17 cellular contexts compared by ENCODE assay signal in genomic region chr5:16131878-16132277, GRCh38. TPM values are rescaled to one million over a fixed set of nuclear protein-coding genes. Genes with fewer than 3 reads are reported as not detected.
A peak's percentile ranks its signal among the peaks of the same experiment; 100 is the strongest.
DNase-seq lines count a peak whose midpoint lies in the region; ATAC-seq and TF ChIP-seq lines count a peak whose summit lies in the region.
"Had no signal": no experiment of that assay in that cellular context is flagged by ENCODE, and none has a peak within 500 bp of the region (broad histone marks: within the 10 kb centered on the region; RNA-seq: fewer than 3 reads in every experiment).

No MANE protein-coding gene starts in this region.

- intact Hi-C loops in Right ventricle myocardium inferior (cut with DNase I), result no loop called here
- intact Hi-C loops in left cardiac atrium (cut with DNase I), result no loop called here

- no peak overlapping the region for H3K4me3 ChIP-seq in BE2C (ENCODE audit: low read depth, low read length)
- H3K4me3 ChIP-seq: BLaER1, GM12878, GM23248 had no signal

- TF ChIP-seq CTCF in BE2C (IDR thresholded peaks at IDR 0.05; ENCODE audit: low read depth, low read length), result no peak

- H3K27me3 ChIP-seq in BE2C, result no peaks in the 10 kb centered on the region
- H3K27me3 ChIP-seq: BLaER1 had no signal

- H3K36me3 ChIP-seq in BE2C, result no peaks in the 10 kb centered on the region
- H3K36me3 ChIP-seq: BLaER1 had no signal

- no peaks in the 10 kb centered on the region for H3K9me3 ChIP-seq in BE2C
- H3K9me3 ChIP-seq: BLaER1 had no signal

- H3K4me1 ChIP-seq in BE2C, result peaks cover 46% of the 10 kb centered on the region
- H3K4me1 ChIP-seq: BLaER1, Caco-2 had no signal

- DNase-seq in DMS 273 (lab: John Stamatoyannopoulos, UW; ENCODE audit: unreplicated experiment), result peak; percentile 46
- DNase-seq in DMS 273 treated with DMSO at 0.1 percent for 48 hours (lab: John Stamatoyannopoulos, UW), result no peak
- no peak for DNase-seq in Right ventricle myocardium inferior (ENCODE audit: missing footprints)
- DNase-seq in left cardiac atrium, result no peak
- DNase-seq in BE2C, result peak; percentile 15
- peak; percentile 95 for DNase-seq in NCI-H82 treated with DMSO at 0.1 percent for 48 hours (lab: John Stamatoyannopoulos, UW; ENCODE audit: unreplicated experiment)
- DNase-seq in activated CD4-positive, alpha-beta T cell treated with anti-CD3 and anti-CD28 coated beads, Interleukin-2, amount 50 U/mL, for 4 hours, result no peak
- DNase-seq: Caco-2; CD8-positive, alpha-beta memory T cell; DMS79; GM23248 had no signal

- peak; percentile 24 for ATAC-seq in Right ventricle myocardium inferior
- no peak for ATAC-seq in left cardiac atrium
- ATAC-seq in GM18870 (IDR thresholded peaks at IDR 0.05; ENCODE audit: unreplicated experiment), result no peak
- ATAC-seq: GM12878, HCT116 had no signal

RNA-seq across cellular contexts. Expression of gene MARCHF11, which starts 47.7 kb away (rescaled TPM):
- 5.4 TPM for total RNA-seq in Right ventricle myocardium inferior
- 1 to 10 TPM; 2.5 to 3.4 TPM for total RNA-seq in left cardiac atrium
- 72.6 TPM for polyA plus RNA-seq in BE2C (2012; ENCODE audit: insufficient read depth, insufficient read length, low read depth)
- total RNA-seq: A673; CD8-positive, alpha-beta memory T cell; G401; GM12878; GM23248 had no signal
- polyA plus RNA-seq: CD8-positive, alpha-beta memory T cell; GM23248 had no signal

Comparison
In these comparisons a context has a peak if more than half of its experiments do, and no peak if none do; other contexts are left out.
1. DNase-seq: peak in DMS 273 (single experiment), BE2C (single experiment) and NCI-H82 treated with DMSO at 0.1 percent for 48 hours (single experiment); none in DMS 273 treated with DMSO at 0.1 percent for 48 hours (single experiment), Right ventricle myocardium inferior (single experiment), left cardiac atrium (single experiment) and activated CD4-positive, alpha-beta T cell treated with anti-CD3 and anti-CD28 coated beads, Interleukin-2, amount 50 U/mL, for 4 hours (0 of 2).